In genomic region chr1:41629136-41629535, GRCh38 we compare ENCODE assay signal across 27 cellular contexts.
DNase-seq lines count a peak whose midpoint lies in the region; TF ChIP-seq lines count a peak whose summit lies in the region.
"Had no signal": no experiment of that assay in that cellular context is flagged by ENCODE, and none has a peak within 500 bp of the region (broad histone marks: within the 10 kb centered on the region; RNA-seq: fewer than 3 reads in every experiment).

No MANE protein-coding gene starts in this region.

- H3K36me3 ChIP-seq in tibial artery = no peaks in the 10 kb centered on the region
- H3K36me3 ChIP-seq: gastrocnemius medialis, HAP-1, lower lobe of right lung, ovary, stomach, thyroid gland had no signal

- H3K4me3 ChIP-seq in AG10803 (ENCODE audit: low read length) (no peak overlapping the region), tibial artery (no peak overlapping the region)
- H3K4me3 ChIP-seq: body of pancreas, gastrocnemius medialis, HAP-1, lower lobe of right lung, ovary, skin epidermis, stomach, thyroid gland had no signal

- intact Hi-C loops in tibial artery (cut with DNase I; ENCODE audit: low total_unique reads) = no loop called here

- peak; percentile 84 for DNase-seq in AG10803 (ENCODE audit: low read depth)
- peak; percentile 15 for DNase-seq in HFFc6
- peak; percentile 86 for DNase-seq in astrocyte of the hippocampus (ENCODE audit: low read depth, low spot score)
- no peak for DNase-seq in osteocyte (ENCODE audit: extremely low spot score, unreplicated experiment)
- no peak for DNase-seq in NCI-H2196 treated with DMSO at 0.1 percent for 48 hours (lab: John Stamatoyannopoulos, UW; ENCODE audit: unreplicated experiment)
- DNase-seq in foreskin melanocyte = no peak
- no peak for DNase-seq in tibial artery
- DNase-seq: activated CD4-positive, alpha-beta T cell treated with anti-CD3 and anti-CD28 coated beads, Interleukin-2, amount 10 ng/mL, durations not matched to agents 7 days and 5 days; activated gamma-delta T cell; body of pancreas; COR-L47; gastrocnemius medialis; GDM1; lower lobe of right lung; NCI-H1417 treated with DMSO at 0.1 percent for 48 hours; NCI-H2081 treated with DMSO at 0.1 percent for 48 hours; NCI-H774; nephron progenitor cell; ovary; SIG-M5; stomach; thyroid gland had no signal

- H3K36me3 Mint-ChIP-seq in HFFc6 (ENCODE audit: low read depth) = peaks cover 4% of the 10 kb centered on the region; the same call in 1 of the 2 replicates
- H3K36me3 Mint-ChIP-seq in osteocyte (ENCODE audit: unreplicated experiment) = no peaks in the 10 kb centered on the region

- TF ChIP-seq CTCF in AG10803 (conservative IDR thresholded peaks at IDR 0.05; ENCODE audit: low read length) (no peak), HFFc6 (IDR thresholded peaks at IDR 0.05) (no peak), osteocyte (IDR thresholded peaks at IDR 0.05) (no peak), tibial artery (IDR thresholded peaks at IDR 0.05) (no peak)

- H3K9me3 Mint-ChIP-seq in HFFc6 (no peaks in the 10 kb centered on the region), osteocyte (ENCODE audit: unreplicated experiment) (no peaks in the 10 kb centered on the region)
- H3K9me3 Mint-ChIP-seq: activated CD4-positive, alpha-beta T cell treated with anti-CD3 and anti-CD28 coated beads, Interleukin-2, amount 10 ng/mL, durations not matched to agents 7 days and 5 days; nephron progenitor cell had no signal

- H3K27ac ChIP-seq in tibial artery = no peak overlapping the region
- H3K27ac ChIP-seq: body of pancreas, C4-2B, gastrocnemius medialis, HL-60, lower lobe of right lung, ovary, stomach, thyroid gland, VCaP had no signal

- peak overlapping the region; percentile 13; the same call in 1 of the 2 replicates for H3K4me3 Mint-ChIP-seq in HFFc6
- no peak overlapping the region for H3K4me3 Mint-ChIP-seq in osteocyte (ENCODE audit: unreplicated experiment)
- H3K4me3 Mint-ChIP-seq: activated CD4-positive, alpha-beta T cell treated with anti-CD3 and anti-CD28 coated beads, Interleukin-2, amount 10 ng/mL, durations not matched to agents 7 days and 5 days; nephron progenitor cell had no signal

- peaks cover 0 to 4% of the 10 kb centered on the region in 2 donors for H3K27me3 ChIP-seq in tibial artery
- H3K27me3 ChIP-seq: body of pancreas, gastrocnemius medialis, ovary, stomach, thyroid gland had no signal

- no peaks in the 10 kb centered on the region for H3K9me3 ChIP-seq in tibial artery
- H3K9me3 ChIP-seq: body of pancreas, gastrocnemius medialis, HAP-1, lower lobe of right lung, ovary, stomach, thyroid gland had no signal

- H3K4me1 Mint-ChIP-seq in HFFc6 (ENCODE audit: low read depth) (peaks cover 87% of the 10 kb centered on the region), osteocyte (ENCODE audit: unreplicated experiment) (peaks cover 45% of the 10 kb centered on the region)

- peaks cover 0 to 15% (median 11%) of the 10 kb centered on the region in 4 donors for H3K4me1 ChIP-seq in tibial artery
- H3K4me1 ChIP-seq: HAP-1, lower lobe of right lung, stomach had no signal

- H3K27ac Mint-ChIP-seq in HFFc6 (peak overlapping the region; percentile 38), osteocyte (ENCODE audit: unreplicated experiment) (peak overlapping the region; percentile 27)
- H3K27ac Mint-ChIP-seq: nephron progenitor cell had no signal

- H3K27me3 Mint-ChIP-seq in HFFc6 (ENCODE audit: insufficient read depth) (peaks cover 2% of the 10 kb centered on the region), osteocyte (ENCODE audit: unreplicated experiment) (no peaks in the 10 kb centered on the region)
- H3K27me3 Mint-ChIP-seq: activated CD4-positive, alpha-beta T cell treated with anti-CD3 and anti-CD28 coated beads, Interleukin-2, amount 10 ng/mL, durations not matched to agents 7 days and 5 days had no signal

Comparison
In these comparisons a context has a peak if more than half of its experiments do, and no peak if none do; other contexts are left out.
1. DNase-seq: peak in AG10803 (single experiment), HFFc6 (single experiment) and astrocyte of the hippocampus (single experiment); none in osteocyte (single experiment), NCI-H2196 treated with DMSO at 0.1 percent for 48 hours (single experiment), foreskin melanocyte (single experiment) and tibial artery (0 of 2).